ENCODE assay signal across 11 cellular contexts in the genomic region with DNA sequence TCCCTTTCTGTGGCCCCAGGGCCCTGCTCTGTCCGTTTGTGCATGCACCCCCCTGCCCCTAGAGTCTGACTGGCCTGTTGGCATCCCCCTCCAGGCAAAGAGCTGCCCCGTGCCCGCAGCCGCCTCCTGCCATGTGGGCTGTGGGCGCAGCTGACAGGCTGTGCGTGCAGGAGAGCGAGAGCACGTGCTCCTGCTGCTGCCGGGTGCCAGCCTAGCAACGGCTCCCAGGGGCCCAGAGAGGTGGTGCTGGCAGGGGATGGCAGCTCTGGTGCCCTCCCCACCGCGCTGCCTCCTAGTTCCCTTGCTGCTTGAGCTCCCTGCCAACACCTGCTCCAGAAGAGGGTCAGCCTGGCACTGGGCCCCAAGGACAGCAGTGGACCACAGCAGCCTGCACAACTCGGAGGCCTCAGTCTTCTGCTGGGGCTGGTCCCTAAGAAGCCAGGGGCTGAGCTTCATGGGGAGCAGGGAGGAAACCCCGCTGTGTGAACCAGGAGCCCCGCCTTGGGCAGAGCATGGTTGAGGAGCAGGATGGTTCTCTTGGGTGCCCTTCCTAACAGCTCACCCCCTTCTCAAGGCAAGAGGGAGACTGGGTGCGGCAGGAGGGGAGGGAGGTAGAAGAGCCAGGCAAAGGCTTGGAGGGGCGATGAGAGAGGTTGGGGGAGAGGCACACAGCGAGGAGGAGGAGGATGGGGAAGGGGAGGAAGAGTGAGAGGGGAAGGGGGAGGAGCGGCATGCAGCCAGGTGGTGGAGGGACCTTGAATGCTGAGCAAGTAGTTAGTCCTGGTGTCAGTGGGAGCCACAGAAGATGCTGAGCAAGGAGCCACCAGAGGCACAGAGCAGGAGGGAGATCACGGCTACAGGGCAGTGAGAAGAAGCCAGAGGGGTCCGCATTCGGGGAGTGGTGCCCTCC. TPM values are rescaled to one million over a fixed set of nuclear protein-coding genes. Genes with fewer than 3 reads are reported as not detected.
DNase-seq lines count a peak whose midpoint lies in the region; ATAC-seq and TF ChIP-seq lines count a peak whose summit lies in the region.
"Had no signal": no experiment of that assay in that cellular context is flagged by ENCODE, and none has a peak within 500 bp of the region (broad histone marks: within the 10 kb centered on the region; RNA-seq: fewer than 3 reads in every experiment).

No MANE protein-coding gene starts in this region.

- no peaks in the 10 kb centered on the region for H3K36me3 Mint-ChIP-seq in activated T-cell treated with anti-CD3 and anti-CD28 coated beads, Interleukin-2, amount 50 U/mL, for 24 hours (ENCODE audit: low read depth)
- peaks cover 0 to 4% (median 0%) of the 10 kb centered on the region in 3 donors for H3K36me3 Mint-ChIP-seq in immature natural killer cell

- in situ Hi-C loops in GM13977 (cut with MboI; ENCODE audit: low pct_unique_long_range_greater_than_20kb, low sequenced_read_pairs, unreplicated experiment): no loop called here

- DNase-seq in Jurkat, Clone E6-1 (ENCODE audit: low read depth, low spot score): peak; percentile 74
- DNase-seq in NCI-H510A (lab: John Stamatoyannopoulos, UW) (peak; percentile 26), foreskin melanocyte (peak; percentile 76), posterior cingulate gyrus (peak; percentile 80 to 98 (median 88)), GM13977 (ENCODE audit: low spot score) (no peak), immature natural killer cell (no peak)
- no peak for DNase-seq in activated T-cell treated with anti-CD3 and anti-CD28 coated beads, Interleukin-2, amount 50 U/mL, for 24 hours
- DNase-seq: left colon, NCI-H187 had no signal

- H3K27ac Mint-ChIP-seq in activated T-cell treated with anti-CD3 and anti-CD28 coated beads, Interleukin-2, amount 50 U/mL, for 24 hours: no peak overlapping the region
- no peak overlapping the region for H3K27ac Mint-ChIP-seq in immature natural killer cell

- peak overlapping the region; percentile 46 for H3K4me3 ChIP-seq in Jurkat, Clone E6-1 (ENCODE audit: low read length)
- H3K4me3 ChIP-seq: esophagus muscularis mucosa had no signal

- no peak overlapping the region for H3K4me3 Mint-ChIP-seq in activated T-cell treated with anti-CD3 and anti-CD28 coated beads, Interleukin-2, amount 50 U/mL, for 24 hours
- H3K4me3 Mint-ChIP-seq in immature natural killer cell: no peak overlapping the region

- intact Hi-C loops in posterior cingulate gyrus (cut with DNase I): no loop called here

- no peak for ATAC-seq in HG02970 (IDR thresholded peaks at IDR 0.05; ENCODE audit: low FRiP score, unreplicated experiment)
- ATAC-seq: left colon had no signal

- TF ChIP-seq CTCF in GM13977 (IDR thresholded peaks at IDR 0.05; ENCODE audit: extremely low read depth, insufficient read depth, missing control alignments): no peak

- peaks cover 24% of the 10 kb centered on the region for H3K27me3 Mint-ChIP-seq in activated T-cell treated with anti-CD3 and anti-CD28 coated beads, Interleukin-2, amount 50 U/mL, for 24 hours
- peaks cover 6 to 8% (median 6%) of the 10 kb centered on the region in 3 donors for H3K27me3 Mint-ChIP-seq in immature natural killer cell (ENCODE audit: low read depth in 3 of 3)

- peaks cover 10% of the 10 kb centered on the region for H3K4me1 Mint-ChIP-seq in activated T-cell treated with anti-CD3 and anti-CD28 coated beads, Interleukin-2, amount 50 U/mL, for 24 hours (ENCODE audit: low read depth)
- peaks cover 0 to 3% of the 10 kb centered on the region in 2 donors for H3K4me1 Mint-ChIP-seq in immature natural killer cell

- H3K9me3 Mint-ChIP-seq in activated T-cell treated with anti-CD3 and anti-CD28 coated beads, Interleukin-2, amount 50 U/mL, for 24 hours: no peaks in the 10 kb centered on the region
- H3K9me3 Mint-ChIP-seq in immature natural killer cell: no peaks in the 10 kb centered on the region

RNA-seq across cellular contexts. Expression of a gene that starts 23.8 kb away (rescaled TPM):
- 4,686 TPM for polyA plus RNA-seq in Jurkat, Clone E6-1 (2012; ENCODE audit: insufficient read depth, insufficient read length)
- polyA plus RNA-seq in immature natural killer cell: 1,000 to 10,000 TPM in 2 of 3 donors, 100 to 1,000 TPM in 1; 953 to 2,361 (median 1,987) TPM

Comparison
In these comparisons a context has a peak if more than half of its experiments do, and no peak if none do; other contexts are left out.
1. DNase-seq: peak in Jurkat, Clone E6-1 (single experiment), NCI-H510A (single experiment), foreskin melanocyte (single experiment) and posterior cingulate gyrus (10 of 10); none in GM13977 (single experiment), activated T-cell treated with anti-CD3 and anti-CD28 coated beads, Interleukin-2, amount 50 U/mL, for 24 hours (single experiment) and immature natural killer cell (0 of 3).